In the genomic region with DNA sequence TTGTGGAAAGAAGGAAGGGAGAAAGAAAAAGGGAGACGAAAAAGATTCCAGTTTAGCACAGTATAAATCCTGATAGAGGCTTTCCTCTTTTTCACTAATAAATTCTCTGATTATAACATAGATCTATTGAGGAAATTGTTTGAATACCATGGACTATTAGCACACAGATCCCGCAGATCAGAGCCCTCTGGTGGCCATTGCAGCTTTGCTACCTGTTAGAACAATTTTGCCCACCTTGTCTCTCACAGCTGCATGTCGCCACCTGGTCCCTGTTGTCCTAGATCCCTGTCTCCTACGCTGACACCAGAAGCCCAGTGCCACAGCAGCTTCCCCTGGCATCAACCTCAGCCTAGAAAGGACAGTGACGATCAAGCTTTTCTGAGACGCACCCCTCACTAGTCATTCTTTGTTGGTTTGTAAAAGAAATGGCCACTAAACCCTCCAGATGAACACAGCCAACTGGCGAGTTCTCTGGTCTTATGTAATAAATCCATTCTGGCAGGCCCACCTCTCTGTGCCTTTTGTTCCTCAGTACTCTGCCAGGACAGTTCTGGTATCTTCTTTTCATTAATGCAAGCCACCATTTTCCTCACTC, we compare ENCODE assay signal across 8 cellular contexts. TPM values are rescaled to one million over a fixed set of nuclear protein-coding genes. Genes with fewer than 3 reads are reported as not detected.
A peak's percentile ranks its signal among the peaks of the same experiment; 100 is the strongest.
DNase-seq lines count a peak whose midpoint lies in the region; ATAC-seq and TF ChIP-seq lines count a peak whose summit lies in the region.

No MANE protein-coding gene starts in this region.

- H2AFZ ChIP-seq in MM.1S (ENCODE audit: low read length): no peak overlapping the region

- H4K20me1 ChIP-seq in MM.1S (ENCODE audit: insufficient read depth, low read length): no peaks in the 10 kb centered on the region

- no peak for TF ChIP-seq POLR2A in heart left ventricle (IDR thresholded peaks at IDR 0.05)

- 54 to 64% (median 63%) methylated on average over 7 of the region's 7 CpGs for WGBS in heart left ventricle, 4 donors

- no peaks in the 10 kb centered on the region for H3F3A ChIP-seq in MM.1S (ENCODE audit: insufficient read depth, low read length)

- no peaks in the 10 kb centered on the region for H3K36me3 Mint-ChIP-seq in stimulated activated memory B cell treated with anti-CD40 and anti-IgM and Interleukin-4, amounts not matched to agents 10 μg/mL and 1 μg/mL and 100 μg/mL, for 72 hours

- DNase-seq in heart left ventricle (no peak), left ventricle myocardium superior (no peak), MM.1S (no peak), cerebellar cortex (ENCODE audit: low spot score) (peak; percentile 12), CD1c-positive myeloid dendritic cell (ENCODE audit: extremely low spot score) (no peak)
- no peak for DNase-seq in activated T-cell treated with anti-CD3 and anti-CD28 coated beads, Interleukin-2, amount 50 U/mL, for 1 hour

- H3K36me3 ChIP-seq in heart left ventricle: no peaks in the 10 kb centered on the region
- H3K36me3 ChIP-seq in MM.1S (replicated peaks; ENCODE audit: insufficient read depth, low read length): no peaks in the 10 kb centered on the region

- H3K4me3 ChIP-seq in heart left ventricle: no peak overlapping the region
- H3K4me3 ChIP-seq in MM.1S (ENCODE audit: low read length): no peak overlapping the region

- no peaks in the 10 kb centered on the region for H3K4me1 Mint-ChIP-seq in stimulated activated memory B cell treated with anti-CD40 and anti-IgM and Interleukin-4, amounts not matched to agents 10 μg/mL and 1 μg/mL and 100 μg/mL, for 72 hours

- no peak overlapping the region for H3K9ac ChIP-seq in MM.1S (ENCODE audit: low read length)

- H3K27me3 ChIP-seq in heart left ventricle (no peaks in the 10 kb centered on the region), MM.1S (replicated peaks; ENCODE audit: insufficient read depth, low read length) (no peaks in the 10 kb centered on the region)

- no peaks in the 10 kb centered on the region for H3K9me3 ChIP-seq in heart left ventricle
- H3K9me3 ChIP-seq in MM.1S (replicated peaks; ENCODE audit: insufficient read depth, low read length): no peaks in the 10 kb centered on the region

- no peak overlapping the region for H3K4me3 Mint-ChIP-seq in stimulated activated memory B cell treated with anti-CD40 and anti-IgM and Interleukin-4, amounts not matched to agents 10 μg/mL and 1 μg/mL and 100 μg/mL, for 72 hours

- H3K9me2 ChIP-seq in MM.1S (replicated peaks; ENCODE audit: insufficient read depth, low read length): no peaks in the 10 kb centered on the region

- H3K4me1 ChIP-seq in heart left ventricle (no peaks in the 10 kb centered on the region), MM.1S (ENCODE audit: low read length) (no peaks in the 10 kb centered on the region)

- no peaks in the 10 kb centered on the region for H3K9me3 Mint-ChIP-seq in stimulated activated memory B cell treated with anti-CD40 and anti-IgM and Interleukin-4, amounts not matched to agents 10 μg/mL and 1 μg/mL and 100 μg/mL, for 72 hours

- intact Hi-C loops in heart left ventricle (cut with DNase I) (no loop called here), left ventricle myocardium superior (cut with micrococcal nuclease) (no loop called here)

- H3K27ac ChIP-seq in heart left ventricle: no peak overlapping the region
- H3K27ac ChIP-seq in MM.1S (ENCODE audit: low read length): no peak overlapping the region

- TF ChIP-seq CTCF in heart left ventricle (IDR thresholded peaks at IDR 0.05): peak; percentile 7 to 44 (median 30)
- peak; percentile 24 for TF ChIP-seq CTCF in MM.1S (IDR thresholded peaks at IDR 0.05; ENCODE audit: low read length)

- H3K27ac Mint-ChIP-seq in stimulated activated memory B cell treated with anti-CD40 and anti-IgM and Interleukin-4, amounts not matched to agents 10 μg/mL and 1 μg/mL and 100 μg/mL, for 72 hours: no peak overlapping the region

- H3K4me2 ChIP-seq in MM.1S (ENCODE audit: low read depth, low read length): no peak overlapping the region

- no peaks in the 10 kb centered on the region for H3K79me2 ChIP-seq in MM.1S (ENCODE audit: low read length)

- peaks cover 29% of the 10 kb centered on the region for H3K27me3 Mint-ChIP-seq in stimulated activated memory B cell treated with anti-CD40 and anti-IgM and Interleukin-4, amounts not matched to agents 10 μg/mL and 1 μg/mL and 100 μg/mL, for 72 hours

- ATAC-seq in heart left ventricle (no peak), left ventricle myocardium superior (no peak), HG03139 (IDR thresholded peaks at IDR 0.05; ENCODE audit: unreplicated experiment) (no peak)
- peak; percentile 59 for ATAC-seq in stimulated activated memory B cell treated with anti-CD40 and anti-IgM and Interleukin-4, amounts not matched to agents 10 μg/mL and 1 μg/mL and 100 μg/mL, for 72 hours

RNA-seq across cellular contexts. Expression of a gene that starts 9.9 kb away (rescaled TPM):
- total RNA-seq in heart left ventricle: not detected
- polyA plus RNA-seq in heart left ventricle: not detected
- total RNA-seq in left ventricle myocardium superior: not detected
